26 cellular contexts compared by ENCODE assay signal in genomic region chrX:108257556-108257955, GRCh38.
"Had no signal": no experiment of that assay in that cellular context is flagged by ENCODE, and none has a peak within 500 bp of the region (broad histone marks: within the 10 kb centered on the region; RNA-seq: fewer than 3 reads in every experiment).

No MANE protein-coding gene starts in this region.

- DNase-seq: dermis blood vessel endothelial cell; effector memory CD4-positive, alpha-beta T cell; erythroblast; head of caudate nucleus; right lobe of liver; small intestine; stimulated activated CD4-positive, alpha-beta T cell treated with anti-CD3 and anti-CD28 coated beads, Interleukin-15, amount 100 ng/mL, for 24 hours; stimulated activated CD4-positive, alpha-beta T cell treated with anti-CD3 and anti-CD28 coated beads, Interleukin-4, amount 100 ng/mL, for 1 hour; stimulated activated CD8-positive, alpha-beta memory T cell treated with anti-CD3 and anti-CD28 coated beads, Interleukin-4, amount 100 ng/mL, for 48 hours; stimulated activated naive CD4-positive, alpha-beta T cell; stimulated activated naive CD8-positive, alpha-beta T cell treated with anti-CD3 and anti-CD28 coated beads, Interleukin-15, amount 100 ng/mL, for 72 hours; transverse colon; upper lobe of right lung; uterus had no signal

- H3K36me3 ChIP-seq: right lobe of liver, suprapubic skin, transverse colon, upper lobe of right lung, uterus had no signal

- H3K9ac ChIP-seq: neural progenitor cell, parathyroid adenoma had no signal

- H3K4me2 ChIP-seq: neural progenitor cell had no signal

- H3K27me3 Mint-ChIP-seq: progenitor cell of endocrine pancreas had no signal

- H3K9me3 ChIP-seq: right lobe of liver, suprapubic skin, transverse colon, upper lobe of right lung, uterus had no signal

- H3K27ac ChIP-seq: coronary artery, neural progenitor cell, parathyroid adenoma, right lobe of liver, suprapubic skin, transverse colon, upper lobe of right lung had no signal

- H3K27ac Mint-ChIP-seq: memory B cell, neural progenitor cell, progenitor cell of endocrine pancreas had no signal

- H3K4me3 ChIP-seq: coronary artery, lung, neural progenitor cell, right lobe of liver, suprapubic skin, transverse colon, upper lobe of right lung, uterus had no signal

- H2AFZ ChIP-seq: neural progenitor cell, parathyroid adenoma had no signal

- H3K27me3 ChIP-seq: neural progenitor cell, right lobe of liver, suprapubic skin, transverse colon, upper lobe of right lung, uterus had no signal

- H3K9me3 Mint-ChIP-seq: stimulated activated naive CD8-positive, alpha-beta T cell treated with anti-CD3 and anti-CD28 coated beads, Interleukin-15, amount 100 ng/mL, for 72 hours had no signal

- FAIRE-seq: endometrium, frontal cortex, keratinocyte, small intestine had no signal

- H3K4me1 ChIP-seq: parathyroid adenoma, right lobe of liver, suprapubic skin, transverse colon, upper lobe of right lung, uterus had no signal

- ATAC-seq: left lobe of liver; right lobe of liver; stimulated activated naive CD8-positive, alpha-beta T cell treated with anti-CD3 and anti-CD28 coated beads, Interleukin-15, amount 100 ng/mL, for 72 hours; upper lobe of right lung had no signal

- H3K36me3 Mint-ChIP-seq: memory B cell had no signal

- H3K4me3 Mint-ChIP-seq: memory B cell; nephron; neural progenitor cell; stimulated activated naive CD8-positive, alpha-beta T cell treated with anti-CD3 and anti-CD28 coated beads, Interleukin-15, amount 100 ng/mL, for 72 hours had no signal

- H3K4me1 Mint-ChIP-seq: stimulated activated naive CD8-positive, alpha-beta T cell treated with anti-CD3 and anti-CD28 coated beads, Interleukin-15, amount 100 ng/mL, for 72 hours had no signal
